In genomic region chr14:101908795-101909194, GRCh38 we compare ENCODE assay signal across 13 cellular contexts. TPM values are rescaled to one million over a fixed set of nuclear protein-coding genes. Genes with fewer than 3 reads are reported as not detected.
A peak's percentile ranks its signal among the peaks of the same experiment; 100 is the strongest.
DNase-seq lines count a peak whose midpoint lies in the region; ATAC-seq and TF ChIP-seq lines count a peak whose summit lies in the region.
"Had no signal": no experiment of that assay in that cellular context is flagged by ENCODE, and none has a peak within 500 bp of the region (broad histone marks: within the 10 kb centered on the region; RNA-seq: fewer than 3 reads in every experiment).

No MANE protein-coding gene starts in this region.

- 90 to 97% (median 96%) methylated on average over 8 of the region's 8 CpGs for WGBS in heart left ventricle, 4 donors

- no peak overlapping the region for H3K4me3 ChIP-seq in CD4-positive, CD25-positive, alpha-beta regulatory T cell (ENCODE audit: low read depth, low read length)
- H3K4me3 ChIP-seq in dorsolateral prefrontal cortex: peak overlapping the region in 1 of 59 donors; percentile 4
- H3K4me3 ChIP-seq in heart left ventricle: no peak overlapping the region
- H3K4me3 ChIP-seq: BLaER1 treated with 17β-estradiol and CSF1 and Interleukin-3, amounts not matched to agents 10 nM and 100 nM had no signal

- DNase-seq in activated T-cell treated with anti-CD3 and anti-CD28 coated beads, Interleukin-2, amount 50 U/mL, for 72 hours: no peak
- DNase-seq in activated T-cell treated with anti-CD3 and anti-CD28 coated beads, Interleukin-2, amount 50 U/mL, for 48 hours: no peak
- no peak for DNase-seq in CD4-positive, CD25-positive, alpha-beta regulatory T cell
- DNase-seq in dorsolateral prefrontal cortex (no peak), mesenteric fat pad (ENCODE audit: low spot score) (peak; percentile 35), heart left ventricle (no peak)
- DNase-seq: 8988T; AML-193; CD4-positive, alpha-beta memory T cell; DMS79; HCEC 1CT had no signal

- H3K27ac Mint-ChIP-seq in activated T-cell treated with anti-CD3 and anti-CD28 coated beads, Interleukin-2, amount 50 U/mL, for 72 hours: peak overlapping the region; percentile 85
- H3K27ac Mint-ChIP-seq in CD4-positive, CD25-positive, alpha-beta regulatory T cell: peak overlapping the region in 2 of 3 donors; percentile 22 to 26

- H3K27me3 ChIP-seq in CD4-positive, CD25-positive, alpha-beta regulatory T cell (ENCODE audit: control insufficient read depth, insufficient read depth, low read length): no peaks in the 10 kb centered on the region
- H3K27me3 ChIP-seq in dorsolateral prefrontal cortex: no peaks in the 10 kb centered on the region
- no peaks in the 10 kb centered on the region for H3K27me3 ChIP-seq in heart left ventricle
- H3K27me3 ChIP-seq: BLaER1 treated with 17β-estradiol and CSF1 and Interleukin-3, amounts not matched to agents 10 nM and 100 nM had no signal

- no peak for TF ChIP-seq CTCF in dorsolateral prefrontal cortex (IDR thresholded peaks at IDR 0.05 in 54 of 56, conservative IDR thresholded peaks at IDR 0.05 in 2 of 56; ENCODE audit: low read depth in 1 of 56, partially characterized antibody in 56 of 56)
- TF ChIP-seq CTCF in heart left ventricle (IDR thresholded peaks at IDR 0.05): no peak

- no peaks in the 10 kb centered on the region for H3K27me3 Mint-ChIP-seq in activated T-cell treated with anti-CD3 and anti-CD28 coated beads, Interleukin-2, amount 50 U/mL, for 72 hours (ENCODE audit: low read depth)
- no peaks in the 10 kb centered on the region for H3K27me3 Mint-ChIP-seq in CD4-positive, CD25-positive, alpha-beta regulatory T cell
- H3K27me3 Mint-ChIP-seq: CD4-positive, alpha-beta memory T cell had no signal

- H3K4me1 Mint-ChIP-seq in activated T-cell treated with anti-CD3 and anti-CD28 coated beads, Interleukin-2, amount 50 U/mL, for 72 hours (ENCODE audit: low read depth): no peaks in the 10 kb centered on the region
- H3K4me1 Mint-ChIP-seq in CD4-positive, CD25-positive, alpha-beta regulatory T cell: peaks cover 0 to 8% (median 2%) of the 10 kb centered on the region in 4 donors

- H3K4me1 ChIP-seq in CD4-positive, CD25-positive, alpha-beta regulatory T cell (ENCODE audit: control insufficient read depth, insufficient read depth, low read length, poor library complexity, severe bottlenecking): no peaks in the 10 kb centered on the region
- H3K4me1 ChIP-seq in heart left ventricle: peaks cover 0 to 4% (median 0%) of the 10 kb centered on the region in 12 donors
- H3K4me1 ChIP-seq: BLaER1 treated with 17β-estradiol and CSF1 and Interleukin-3, amounts not matched to agents 10 nM and 100 nM had no signal

- no peak for TF ChIP-seq POLR2A in heart left ventricle (IDR thresholded peaks at IDR 0.05)

- peaks cover 0 to 36% of the 10 kb centered on the region in 2 donors for H3K36me3 Mint-ChIP-seq in activated T-cell treated with anti-CD3 and anti-CD28 coated beads, Interleukin-2, amount 50 U/mL, for 72 hours (ENCODE audit: insufficient read depth in 2 of 2)
- peaks cover 52% of the 10 kb centered on the region for H3K36me3 Mint-ChIP-seq in CD4-positive, CD25-positive, alpha-beta regulatory T cell

- ATAC-seq in activated T-cell treated with anti-CD3 and anti-CD28 coated beads, Interleukin-2, amount 50 U/mL, for 72 hours (replicated peaks in 1 of 2): no peak
- ATAC-seq in CD4-positive, CD25-positive, alpha-beta regulatory T cell (ENCODE audit: low read depth in 2 of 2): no peak
- ATAC-seq in GM18502 (IDR thresholded peaks at IDR 0.05; ENCODE audit: poor library complexity, unreplicated experiment) (no peak), heart left ventricle (no peak)

- no peak overlapping the region for H3K27ac ChIP-seq in CD4-positive, CD25-positive, alpha-beta regulatory T cell (ENCODE audit: insufficient read depth, low read length, poor library complexity, severe bottlenecking)
- H3K27ac ChIP-seq in dorsolateral prefrontal cortex (peak overlapping the region in 30 of 59 donors; percentile 5 to 72 (median 47)), heart left ventricle (no peak overlapping the region)
- H3K27ac ChIP-seq: BLaER1 treated with 17β-estradiol and CSF1 and Interleukin-3, amounts not matched to agents 10 nM and 100 nM had no signal

- no peaks in the 10 kb centered on the region for H3K9me3 ChIP-seq in CD4-positive, CD25-positive, alpha-beta regulatory T cell (ENCODE audit: control insufficient read depth in 2 of 2, low read length in 2 of 2)
- no peaks in the 10 kb centered on the region for H3K9me3 ChIP-seq in heart left ventricle
- H3K9me3 ChIP-seq: BLaER1 treated with 17β-estradiol and CSF1 and Interleukin-3, amounts not matched to agents 10 nM and 100 nM had no signal

- H3K36me3 ChIP-seq in CD4-positive, CD25-positive, alpha-beta regulatory T cell (ENCODE audit: control insufficient read depth, insufficient read depth, low read length): peaks cover 95% of the 10 kb centered on the region
- H3K36me3 ChIP-seq in heart left ventricle: peaks cover 2 to 100% (median 97%) of the 10 kb centered on the region in 9 donors

- H3K4me3 Mint-ChIP-seq in activated T-cell treated with anti-CD3 and anti-CD28 coated beads, Interleukin-2, amount 50 U/mL, for 72 hours: no peak overlapping the region
- no peak overlapping the region for H3K4me3 Mint-ChIP-seq in CD4-positive, CD25-positive, alpha-beta regulatory T cell
- H3K4me3 Mint-ChIP-seq: CD4-positive, alpha-beta memory T cell had no signal

- intact Hi-C loops in dorsolateral prefrontal cortex (cut with DNase I): no loop called here
- intact Hi-C loops in heart left ventricle (cut with DNase I): loop anchor here in 1 of 10 donors (10.0 kb wide), 1 partner anchor 144 kb away; the partner anchor contains the start of gene PPP2R5C

- H3K9me3 Mint-ChIP-seq in activated T-cell treated with anti-CD3 and anti-CD28 coated beads, Interleukin-2, amount 50 U/mL, for 72 hours: no peaks in the 10 kb centered on the region
- no peaks in the 10 kb centered on the region for H3K9me3 Mint-ChIP-seq in CD4-positive, CD25-positive, alpha-beta regulatory T cell
- H3K9me3 Mint-ChIP-seq: CD4-positive, alpha-beta memory T cell had no signal

RNA-seq across cellular contexts. Expression of gene DYNC1H1, which starts 55.6 kb away (rescaled TPM):
- total RNA-seq in activated T-cell treated with anti-CD3 and anti-CD28 coated beads, Interleukin-2, amount 50 U/mL, for 72 hours: 100 to 1,000 TPM; 300 to 335 TPM
- 314 TPM for total RNA-seq in CD4-positive, CD25-positive, alpha-beta regulatory T cell
- polyA plus RNA-seq in CD4-positive, CD25-positive, alpha-beta regulatory T cell: 10 to 100 TPM; 23.6 to 36.8 (median 30.9) TPM
- total RNA-seq in dorsolateral prefrontal cortex (1,000 to 10,000 TPM in 97 of 120 experiments, 100 to 1,000 TPM in 23; 740 to 1,310 (median 1,110) TPM), mesenteric fat pad (473 TPM), heart left ventricle (100 to 1,000 TPM; 291 to 942 (median 603) TPM)
- polyA plus RNA-seq in heart left ventricle: 100 to 1,000 TPM; 164 to 259 TPM

Comparison
In these comparisons a context has a peak if more than half of its experiments do, and no peak if none do; other contexts are left out.
1. H3K27ac ChIP-seq: peak in dorsolateral prefrontal cortex (30 of 59); none in CD4-positive, CD25-positive, alpha-beta regulatory T cell (single experiment) and heart left ventricle (0 of 12).